ENCODE assay signal across 11 cellular contexts in genomic region chr12:1171657-1172056, GRCh38.
A peak's percentile ranks its signal among the peaks of the same experiment; 100 is the strongest.
DNase-seq lines count a peak whose midpoint lies in the region; ATAC-seq and TF ChIP-seq lines count a peak whose summit lies in the region.
"Had no signal": no experiment of that assay in that cellular context is flagged by ENCODE, and none has a peak within 500 bp of the region (broad histone marks: within the 10 kb centered on the region; RNA-seq: fewer than 3 reads in every experiment).

No MANE protein-coding gene starts in this region.

- no peak overlapping the region for H3K4me3 Mint-ChIP-seq in osteocyte (ENCODE audit: unreplicated experiment)
- H3K4me3 Mint-ChIP-seq in activated T-helper 17 cell treated with anti-CD3 and anti-CD28 coated beads, Interleukin-2, amount 50 U/mL, for 72 hours, result no peak overlapping the region

- no peak for TF ChIP-seq CTCF in osteocyte (IDR thresholded peaks at IDR 0.05)

- H3K9me3 Mint-ChIP-seq in osteocyte (ENCODE audit: unreplicated experiment), result peaks cover 1% of the 10 kb centered on the region
- H3K9me3 Mint-ChIP-seq in activated T-helper 17 cell treated with anti-CD3 and anti-CD28 coated beads, Interleukin-2, amount 50 U/mL, for 72 hours, result no peaks in the 10 kb centered on the region

- H3K4me3 ChIP-seq in SJCRH30, result no peak overlapping the region
- H3K4me3 ChIP-seq: SJSA1 had no signal

- peaks cover 5% of the 10 kb centered on the region for H3K4me1 Mint-ChIP-seq in osteocyte (ENCODE audit: unreplicated experiment)
- H3K4me1 Mint-ChIP-seq in activated T-helper 17 cell treated with anti-CD3 and anti-CD28 coated beads, Interleukin-2, amount 50 U/mL, for 72 hours, result no peaks in the 10 kb centered on the region

- ATAC-seq in activated T-helper 17 cell treated with anti-CD3 and anti-CD28 coated beads, Interleukin-2, amount 50 U/mL, for 72 hours (replicated peaks), result no peak

- DNase-seq in COR-L47 (lab: John Stamatoyannopoulos, UW), result peak; percentile 82
- peak; percentile 71 for DNase-seq in NCI-H128 (lab: John Stamatoyannopoulos, UW; ENCODE audit: unreplicated experiment)
- DNase-seq in SJCRH30, result peak; percentile 48 to 79
- peak; percentile 40 for DNase-seq in iris pigment epithelial cell (ENCODE audit: low read depth)
- DNase-seq in osteocyte (ENCODE audit: extremely low spot score, unreplicated experiment), result no peak
- no peak for DNase-seq in amniotic stem cell (lab: John Stamatoyannopoulos, UW)
- DNase-seq in RKO (ENCODE audit: low spot score), result no peak
- DNase-seq: activated T-cell treated with anti-CD3 and anti-CD28 coated beads for 4 hours had no signal

- no peaks in the 10 kb centered on the region for H3K27me3 Mint-ChIP-seq in osteocyte (ENCODE audit: unreplicated experiment)
- H3K27me3 Mint-ChIP-seq in activated T-helper 17 cell treated with anti-CD3 and anti-CD28 coated beads, Interleukin-2, amount 50 U/mL, for 72 hours, result no peaks in the 10 kb centered on the region

- no peaks in the 10 kb centered on the region for H3K27me3 ChIP-seq in SJCRH30
- H3K27me3 ChIP-seq: neutrophil, SJSA1 had no signal

- peaks cover 45% of the 10 kb centered on the region for H3K4me1 ChIP-seq in SJCRH30
- H3K4me1 ChIP-seq: SJSA1 had no signal

- H3K9me3 ChIP-seq in SJCRH30 (replicated peaks), result no peaks in the 10 kb centered on the region; the same call in 1 of the 2 replicates
- H3K9me3 ChIP-seq: neutrophil, SJSA1 had no signal

- peaks cover 15% of the 10 kb centered on the region for H3K36me3 Mint-ChIP-seq in osteocyte (ENCODE audit: unreplicated experiment)
- H3K36me3 Mint-ChIP-seq in activated T-helper 17 cell treated with anti-CD3 and anti-CD28 coated beads, Interleukin-2, amount 50 U/mL, for 72 hours (ENCODE audit: low read depth), result peaks cover 16% of the 10 kb centered on the region

- H3K27ac ChIP-seq in SJCRH30, result peak overlapping the region; percentile 76
- H3K27ac ChIP-seq: neutrophil, SJSA1 had no signal

- H3K27ac Mint-ChIP-seq in osteocyte (ENCODE audit: unreplicated experiment), result no peak overlapping the region
- H3K27ac Mint-ChIP-seq in activated T-helper 17 cell treated with anti-CD3 and anti-CD28 coated beads, Interleukin-2, amount 50 U/mL, for 72 hours, result no peak overlapping the region

- 0 out of 2 replicates have a peak, but pooled peaks cover 2% of the 10 kb centered on the region for H3K36me3 ChIP-seq in SJCRH30
- H3K36me3 ChIP-seq: neutrophil had no signal

Comparison
In these comparisons a context has a peak if more than half of its experiments do, and no peak if none do; other contexts are left out.
1. DNase-seq: peak in COR-L47 (single experiment), NCI-H128 (single experiment), SJCRH30 (2 of 2) and iris pigment epithelial cell (single experiment); none in osteocyte (single experiment), amniotic stem cell (single experiment) and RKO (single experiment).